1 cellular context compared by ENCODE assay signal in genomic region chr2:74424139-74424992, GRCh38.
TF ChIP-seq lines count a peak whose summit lies in the region.

No MANE protein-coding gene starts in this region.

TF ChIP-seq in HepG2, 621 proteins besides CTCF, POLR2A, EP300 and RAD21 (continued from another document):
- TF ChIP-seq ZNF205 (CRISPR knock-in tag; IDR thresholded peaks at IDR 0.05) (peak; percentile 64; the same call in 1 of the 2 replicates), KLF9 (CRISPR knock-in tag; IDR thresholded peaks at IDR 0.05; ENCODE audit: low read depth) (no peak), PRDM4 (CRISPR knock-in tag; IDR thresholded peaks at IDR 0.05; ENCODE audit: borderline replicate concordance) (no peak), IRX3 (CRISPR knock-in tag; IDR thresholded peaks at IDR 0.05; ENCODE audit: borderline replicate concordance, low read depth) (peak; percentile 19; the same call in 1 of the 2 replicates), FLYWCH1 (CRISPR knock-in tag; IDR thresholded peaks at IDR 0.05) (0 out of 2 replicates have a peak, but pooled peaks have one; percentile 60), SCMH1 (CRISPR knock-in tag; IDR thresholded peaks at IDR 0.05; ENCODE audit: borderline replicate concordance) (no peak), ZFP37 (CRISPR knock-in tag; IDR thresholded peaks at IDR 0.05; ENCODE audit: borderline replicate concordance) (no peak), HINFP (CRISPR knock-in tag; IDR thresholded peaks at IDR 0.05; ENCODE audit: low read depth) (no peak), ZSCAN5A (CRISPR knock-in tag; IDR thresholded peaks at IDR 0.05; ENCODE audit: borderline replicate concordance) (no peak), GLI4 (CRISPR knock-in tag; IDR thresholded peaks at IDR 0.05; ENCODE audit: borderline replicate concordance) (no peak), IRF1 (CRISPR knock-in tag; IDR thresholded peaks at IDR 0.05; ENCODE audit: low read depth) (no peak), ZNF382 (CRISPR knock-in tag; IDR thresholded peaks at IDR 0.05; ENCODE audit: borderline replicate concordance) (no peak), ZNF563 (CRISPR knock-in tag; IDR thresholded peaks at IDR 0.05) (0 out of 2 replicates have a peak, but pooled peaks have one; percentile 32), ZFP91 (CRISPR knock-in tag; IDR thresholded peaks at IDR 0.05; ENCODE audit: borderline replicate concordance) (peak; percentile 53; the same call in 1 of the 2 replicates), THYN1 (CRISPR knock-in tag; IDR thresholded peaks at IDR 0.05; ENCODE audit: borderline replicate concordance, low read depth) (no peak), SAP130 (CRISPR knock-in tag; IDR thresholded peaks at IDR 0.05; ENCODE audit: low read depth) (no peak), NFE2L2 (IDR thresholded peaks at IDR 0.05; ENCODE audit: low read length) (no peak), ZNF605 (CRISPR knock-in tag; IDR thresholded peaks at IDR 0.05) (no peak), HNRNPK (IDR thresholded peaks at IDR 0.05; ENCODE audit: low read depth, low read length, poor library complexity, severe bottlenecking) (no peak), NFRKB (IDR thresholded peaks at IDR 0.05) (no peak), TRAFD1 (CRISPR knock-in tag; IDR thresholded peaks at IDR 0.05; ENCODE audit: borderline replicate concordance) (no peak), AKAP8 (CRISPR knock-in tag; IDR thresholded peaks at IDR 0.05) (no peak)
TF ChIP-seq in HepG2: peak in this region for 84.
